ENCODE assay signal across 24 cellular contexts in genomic region chr9:38154501-38155421, GRCh38.
DNase-seq lines count a peak whose midpoint lies in the region; ATAC-seq, FAIRE-seq and TF ChIP-seq lines count a peak whose summit lies in the region.
"Had no signal": no experiment of that assay in that cellular context is flagged by ENCODE, and none has a peak within 500 bp of the region (broad histone marks: within the 10 kb centered on the region; RNA-seq: fewer than 3 reads in every experiment).

No MANE protein-coding gene starts in this region.

- peaks cover 7% of the 10 kb centered on the region; the same call in 1 of the 2 replicates for H4K20me1 ChIP-seq in K562 (replicated peaks; ENCODE audit: control insufficient read depth, insufficient read depth, low read length)

- TF ChIP-seq RAD21 in K562 (CRISPR knock-in tag; conservative IDR thresholded peaks at IDR 0.05 in 1 of 2, IDR thresholded peaks at IDR 0.05 in 1 of 2), result no peak

- peaks cover 15 to 31% of the 10 kb centered on the region in 2 experiments for H3K27me3 ChIP-seq in K562 (ENCODE audit: control insufficient read depth in 2 of 2, insufficient read depth in 2 of 2, low read length in 2 of 2)
- H3K27me3 ChIP-seq: Peyer's patch, transverse colon had no signal

- H3K36me3 ChIP-seq in K562 (ENCODE audit: control insufficient read depth, insufficient read depth, low read length), result no peaks in the 10 kb centered on the region
- H3K36me3 ChIP-seq: esophagus muscularis mucosa, neutrophil, Peyer's patch, stomach, transverse colon had no signal

- peaks cover 41% of the 10 kb centered on the region for H3K4me1 Mint-ChIP-seq in nephron progenitor cell
- H3K4me1 Mint-ChIP-seq: activated CD4-positive, alpha-beta T cell treated with anti-CD3 and anti-CD28 coated beads for 36 hours; activated naive CD4-positive, alpha-beta T cell treated with anti-CD3 and anti-CD28 coated beads, Interleukin-2, amount 10 ng/mL, durations not matched to agents 7 days and 5 days; CD4-positive, alpha-beta memory T cell had no signal

- no peak for FAIRE-seq in K562 (lab: Jason Lieb, UNC)

- POLR2A ChIA-PET in K562 (lab: Yijun Ruan, JAX), result interaction anchor here (0.6 to 1.1 kb wide), 4 partner anchors 26 to 456 kb away, joined by 3 to 4 read pairs (median 3); no protein-coding TSS in a partner anchor

- no peak overlapping the region for H3K27ac Mint-ChIP-seq in nephron progenitor cell
- H3K27ac Mint-ChIP-seq: activated CD4-positive, alpha-beta T cell treated with anti-CD3 and anti-CD28 coated beads for 36 hours; activated naive CD4-positive, alpha-beta T cell treated with anti-CD3 and anti-CD28 coated beads, Interleukin-2, amount 10 ng/mL, durations not matched to agents 7 days and 5 days; activated T-cell treated with anti-CD3 and anti-CD28 coated beads, Interleukin-2, amount 50 U/mL, for 72 hours had no signal

- no peaks in the 10 kb centered on the region for H3K9me1 ChIP-seq in K562 (ENCODE audit: control insufficient read depth, insufficient read depth, low read length)

- no peaks in the 10 kb centered on the region for H3K9me3 ChIP-seq in K562 (replicated peaks; ENCODE audit: control insufficient read depth, insufficient read depth, low read depth, low read length)
- H3K9me3 ChIP-seq: esophagus muscularis mucosa, mucosa of descending colon, neutrophil, Peyer's patch, stomach, transverse colon had no signal

- H3K4me3 Mint-ChIP-seq in nephron progenitor cell, result no peak overlapping the region
- H3K4me3 Mint-ChIP-seq: activated CD4-positive, alpha-beta T cell treated with anti-CD3 and anti-CD28 coated beads for 36 hours; activated naive CD4-positive, alpha-beta T cell treated with anti-CD3 and anti-CD28 coated beads, Interleukin-2, amount 10 ng/mL, durations not matched to agents 7 days and 5 days; activated T-cell treated with anti-CD3 and anti-CD28 coated beads, Interleukin-2, amount 50 U/mL, for 72 hours; CD4-positive, alpha-beta memory T cell had no signal

- BruUV-seq in K562 (replicated peaks; lab: Mats Ljungman, UMichigan), result no TSS peak

- no peak overlapping the region for H3K4me3 ChIP-seq in K562
- H3K4me3 ChIP-seq: esophagus muscularis mucosa, mucosa of descending colon, Peyer's patch, stomach, transverse colon had no signal

- H3K4me1 ChIP-seq in K562 (replicated peaks in 1 of 2; ENCODE audit: control insufficient read depth in 2 of 2, insufficient read depth in 2 of 2, low read length in 2 of 2), result no peaks in the 10 kb centered on the region
- H3K4me1 ChIP-seq: esophagus muscularis mucosa, Peyer's patch, transverse colon had no signal

- in situ Hi-C loops in K562 (cut with MboI), result no loop called here

- CTCF ChIA-PET in K562 (lab: Yijun Ruan, JAX; ENCODE audit: low intra/inter-chr PET ratio), result no interaction called here

- H3K27ac ChIP-seq in K562 (ENCODE audit: extremely low read depth, low read depth, low read length), result no peak overlapping the region
- H3K27ac ChIP-seq: esophagus muscularis mucosa, neutrophil, Peyer's patch, stomach, transverse colon had no signal

- no peaks in the 10 kb centered on the region for H3K79me2 ChIP-seq in K562 (ENCODE audit: control insufficient read depth, insufficient read depth, low read length)

- no peak overlapping the region for H2AFZ ChIP-seq in K562 (ENCODE audit: low read depth, low read length)

- no peaks in the 10 kb centered on the region for H3K9me3 Mint-ChIP-seq in nephron progenitor cell
- H3K9me3 Mint-ChIP-seq: activated naive CD4-positive, alpha-beta T cell treated with anti-CD3 and anti-CD28 coated beads, Interleukin-2, amount 10 ng/mL, durations not matched to agents 7 days and 5 days; activated T-cell treated with anti-CD3 and anti-CD28 coated beads, Interleukin-2, amount 50 U/mL, for 72 hours; CD4-positive, alpha-beta memory T cell had no signal

- under 1% methylated on average over 8 of the region's 8 CpGs for WGBS in K562 (ENCODE audit: insufficient coverage, low coverage, missing lambda C conversion rate)

- no peak overlapping the region for H3K4me2 ChIP-seq in K562 (ENCODE audit: insufficient read depth, low read length)

- intact Hi-C loops in K562 (cut with micrococcal nuclease), result loop anchor here (5.0 to 10.0 kb wide), 2 partner anchors 37 to 210 kb away; no protein-coding TSS in a partner anchor

- no peak for TF ChIP-seq POLR2A in K562 (conservative IDR thresholded peaks at IDR 0.05)

- TF ChIP-seq EP300 in K562 (IDR thresholded peaks at IDR 0.05; ENCODE audit: low read length), result no peak

- TF ChIP-seq CTCF in K562 (IDR thresholded peaks at IDR 0.05 in 2 of 3, conservative IDR thresholded peaks at IDR 0.05 in 1 of 3; ENCODE audit: insufficient read depth in 2 of 3, low read depth in 1 of 3, low read length in 3 of 3) (no peak), nephron progenitor cell (IDR thresholded peaks at IDR 0.05) (no peak)

- 0 out of 4 replicates have a peak overlapping the region, but pooled peaks of 1 of the 2 experiments have one; percentile 7 for H3K9ac ChIP-seq in K562 (ENCODE audit: insufficient read depth in 1 of 2, low read depth in 2 of 2, low read length in 2 of 2)

- peaks cover 7% of the 10 kb centered on the region for H3K27me3 Mint-ChIP-seq in nephron progenitor cell (ENCODE audit: low read depth, poor library complexity)

- DNase-seq in ELF-1 (ENCODE audit: low read depth, low spot score), result peak; percentile 75
- DNase-seq in NCI-H146 (lab: John Stamatoyannopoulos, UW), result peak; percentile 87
- DNase-seq in K562 (ENCODE audit: extremely low read depth in 1 of 4, low spot score in 3 of 4), result no peak
- DNase-seq in nephron progenitor cell, result peak; percentile 10
- no peak for DNase-seq in CD1c-positive myeloid dendritic cell (ENCODE audit: extremely low spot score)
- no peak for DNase-seq in left lobe of liver (ENCODE audit: low spot score)
- DNase-seq in hippocampal formation (lab: John Stamatoyannopoulos, UW), result no peak
- DNase-seq: activated CD4-positive, alpha-beta T cell treated with anti-CD3 and anti-CD28 coated beads for 36 hours; activated naive CD4-positive, alpha-beta T cell treated with anti-CD3 and anti-CD28 coated beads, Interleukin-2, amount 10 ng/mL, durations not matched to agents 7 days and 5 days; activated T-cell treated with anti-CD3 and anti-CD28 coated beads, Interleukin-2, amount 50 U/mL, for 72 hours; CD4-positive, alpha-beta memory T cell; cerebellar nuclear complex; DMS79 treated with DMSO at 0.1 percent for 48 hours; effector CD8-positive, alpha-beta T cell; left ventricle myocardium superior; mucosa of descending colon; NK-92 treated with Interleukin-12 subunit alpha and Interleukin-12 subunit beta, amount 100 ng/mL, for 24 hours; Peyer's patch; stimulated activated CD4-positive, alpha-beta T cell treated with anti-CD3 and anti-CD28 coated beads, Interleukin-4, amount 100 ng/mL, for 24 hours; stomach; transverse colon had no signal

- H3K36me3 Mint-ChIP-seq in nephron progenitor cell (ENCODE audit: low read depth), result no peaks in the 10 kb centered on the region
- H3K36me3 Mint-ChIP-seq: activated naive CD4-positive, alpha-beta T cell treated with anti-CD3 and anti-CD28 coated beads, Interleukin-2, amount 10 ng/mL, durations not matched to agents 7 days and 5 days; CD4-positive, alpha-beta memory T cell had no signal

- ATAC-seq in K562 (peak; percentile 35; the same call in 1 of the 3 replicates), left lobe of liver (no peak), GM21526 (IDR thresholded peaks at IDR 0.05; ENCODE audit: low FRiP score, unreplicated experiment) (no peak)
- ATAC-seq: activated CD4-positive, alpha-beta T cell treated with anti-CD3 and anti-CD28 coated beads for 36 hours; activated T-cell treated with anti-CD3 and anti-CD28 coated beads, Interleukin-2, amount 50 U/mL, for 72 hours; mucosa of descending colon had no signal

TF ChIP-seq in K562, 482 proteins besides CTCF, POLR2A, EP300 and RAD21 (continues in another document):
- no peak for TF ChIP-seq ZNF740 (CRISPR knock-in tag; IDR thresholded peaks at IDR 0.05)
- TF ChIP-seq ZNF740 (tag; IDR thresholded peaks at IDR 0.05), result no peak
- no peak for TF ChIP-seq HOXB6 (CRISPR knock-in tag; IDR thresholded peaks at IDR 0.05; ENCODE audit: borderline replicate concordance)
- TF ChIP-seq PTTG1 (tag; IDR thresholded peaks at IDR 0.05; ENCODE audit: low read depth), result no peak
- TF ChIP-seq MITF (IDR thresholded peaks at IDR 0.05), result no peak
- TF ChIP-seq EZH2 (IDR thresholded peaks at IDR 0.05; ENCODE audit: borderline replicate concordance, low read depth, low read length), result no peak
- no peak for TF ChIP-seq HSF4 (CRISPR knock-in tag; IDR thresholded peaks at IDR 0.05; ENCODE audit: borderline replicate concordance)
- TF ChIP-seq, protein P1, sequence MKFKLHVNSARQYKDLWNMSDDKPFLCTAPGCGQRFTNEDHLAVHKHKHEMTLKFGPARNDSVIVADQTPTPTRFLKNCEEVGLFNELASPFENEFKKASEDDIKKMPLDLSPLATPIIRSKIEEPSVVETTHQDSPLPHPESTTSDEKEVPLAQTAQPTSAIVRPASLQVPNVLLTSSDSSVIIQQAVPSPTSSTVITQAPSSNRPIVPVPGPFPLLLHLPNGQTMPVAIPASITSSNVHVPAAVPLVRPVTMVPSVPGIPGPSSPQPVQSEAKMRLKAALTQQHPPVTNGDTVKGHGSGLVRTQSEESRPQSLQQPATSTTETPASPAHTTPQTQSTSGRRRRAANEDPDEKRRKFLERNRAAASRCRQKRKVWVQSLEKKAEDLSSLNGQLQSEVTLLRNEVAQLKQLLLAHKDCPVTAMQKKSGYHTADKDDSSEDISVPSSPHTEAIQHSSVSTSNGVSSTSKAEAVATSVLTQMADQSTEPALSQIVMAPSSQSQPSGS (CRISPR knock-in tag; IDR thresholded peaks at IDR 0.05), result no peak

Comparison
In these comparisons a context has a peak if more than half of its experiments do, and no peak if none do; other contexts are left out.
1. DNase-seq: peak in ELF-1 (single experiment), NCI-H146 (single experiment) and nephron progenitor cell (single experiment); none in K562 (0 of 4), CD1c-positive myeloid dendritic cell (single experiment), left lobe of liver (single experiment) and hippocampal formation (0 of 2).